20 cellular contexts compared by ENCODE assay signal in genomic region chr17:8041980-8042379, GRCh38. TPM values are rescaled to one million over a fixed set of nuclear protein-coding genes. Genes with fewer than 3 reads are reported as not detected.
A peak's percentile ranks its signal among the peaks of the same experiment; 100 is the strongest.
DNase-seq lines count a peak whose midpoint lies in the region; FAIRE-seq and TF ChIP-seq lines count a peak whose summit lies in the region.
"Had no signal": no experiment of that assay in that cellular context is flagged by ENCODE, and none has a peak within 500 bp of the region (broad histone marks: within the 10 kb centered on the region; RNA-seq: fewer than 3 reads in every experiment).

No MANE protein-coding gene starts in this region.

- H3K9me3 ChIP-seq in astrocyte (ENCODE audit: insufficient read depth, low read depth, low read length) (no peaks in the 10 kb centered on the region), neural progenitor cell (ENCODE audit: low read depth) (no peaks in the 10 kb centered on the region)
- no peaks in the 10 kb centered on the region for H3K9me3 ChIP-seq in CD4-positive, alpha-beta memory T cell (ENCODE audit: control insufficient read depth in 1 of 2, low read length in 2 of 2)
- H3K9me3 ChIP-seq: mucosa of descending colon, psoas muscle, tibial nerve had no signal

- no peak overlapping the region for H3K4me2 ChIP-seq in astrocyte (ENCODE audit: low read length)
- no peak overlapping the region for H3K4me2 ChIP-seq in neural progenitor cell

- H3K4me3 Mint-ChIP-seq in astrocyte (ENCODE audit: unreplicated experiment) (no peak overlapping the region), neural progenitor cell (no peak overlapping the region)
- H3K4me3 Mint-ChIP-seq in CD4-positive, alpha-beta memory T cell = no peak overlapping the region
- H3K4me3 Mint-ChIP-seq: activated CD8-positive, alpha-beta memory T cell treated with anti-CD3 and anti-CD28 coated beads, Interleukin-2, amount 10 ng/mL, durations not matched to agents 7 days and 5 days; activated naive CD8-positive, alpha-beta T cell treated with anti-CD3 and anti-CD28 coated beads, Interleukin-2, amount 50 U/mL, for 24 hours; neural crest cell had no signal

- H3K36me3 ChIP-seq in astrocyte (ENCODE audit: insufficient read depth, low read length) (no peaks in the 10 kb centered on the region), neural progenitor cell (no peaks in the 10 kb centered on the region)
- H3K36me3 ChIP-seq in CD4-positive, alpha-beta memory T cell (ENCODE audit: insufficient read depth, low read length) = no peaks in the 10 kb centered on the region
- H3K36me3 ChIP-seq: tibial nerve had no signal

- TF ChIP-seq POLR2A in GM12892 (IDR thresholded peaks at IDR 0.05; ENCODE audit: low read depth, low read length) = no peak

- H3K36me3 Mint-ChIP-seq in astrocyte (ENCODE audit: low read depth, unreplicated experiment) (no peaks in the 10 kb centered on the region), neural progenitor cell (no peaks in the 10 kb centered on the region)
- peaks cover 0 to 6% of the 10 kb centered on the region in 2 donors for H3K36me3 Mint-ChIP-seq in CD4-positive, alpha-beta memory T cell
- H3K36me3 Mint-ChIP-seq: activated CD8-positive, alpha-beta memory T cell treated with anti-CD3 and anti-CD28 coated beads, Interleukin-2, amount 10 ng/mL, durations not matched to agents 7 days and 5 days had no signal

- no peaks in the 10 kb centered on the region for H3F3A ChIP-seq in neural progenitor cell (ENCODE audit: low read depth)

- H2AFZ ChIP-seq in astrocyte (ENCODE audit: low read depth, low read length) = peak overlapping the region; percentile 10
- peak overlapping the region; percentile 38 for H2AFZ ChIP-seq in neural progenitor cell (replicated peaks)

- POLR2A ChIA-PET in CD4-positive, alpha-beta memory T cell (lab: Charles Lee; ENCODE audit: partially characterized antibody) = interaction anchor here (1.0 to 1.1 kb wide), 2 partner anchors 53 to 126 kb away, joined by 3 to 9 read pairs; partner anchors contain the start of gene RNF227

- H3K4me1 Mint-ChIP-seq in astrocyte (ENCODE audit: low read depth, unreplicated experiment) (no peaks in the 10 kb centered on the region), neural progenitor cell (no peaks in the 10 kb centered on the region)
- H3K4me1 Mint-ChIP-seq in CD4-positive, alpha-beta memory T cell = peaks cover 0 to 4% (median 0%) of the 10 kb centered on the region in 4 donors
- H3K4me1 Mint-ChIP-seq: neural crest cell had no signal

- H3K27me3 ChIP-seq in astrocyte (ENCODE audit: insufficient read depth, low read length) (peaks cover 27% of the 10 kb centered on the region), neural progenitor cell (peaks cover 10% of the 10 kb centered on the region)
- no peaks in the 10 kb centered on the region for H3K27me3 ChIP-seq in CD4-positive, alpha-beta memory T cell (ENCODE audit: insufficient read depth, low read length)

- peaks cover 7% of the 10 kb centered on the region for H3K4me1 ChIP-seq in astrocyte (ENCODE audit: insufficient read depth, low read length)
- no peaks in the 10 kb centered on the region for H3K4me1 ChIP-seq in neural progenitor cell
- no peaks in the 10 kb centered on the region for H3K4me1 ChIP-seq in CD4-positive, alpha-beta memory T cell (ENCODE audit: insufficient read depth, low read length)
- H3K4me1 ChIP-seq: psoas muscle had no signal

- TF ChIP-seq CTCF in astrocyte (IDR thresholded peaks at IDR 0.05; ENCODE audit: insufficient read depth, low read depth, low read length) = no peak
- no peak for TF ChIP-seq CTCF in neural progenitor cell (IDR thresholded peaks at IDR 0.05)

- CTCF ChIA-PET in CD4-positive, alpha-beta memory T cell (lab: Charles Lee; ENCODE audit: partially characterized antibody) = interaction anchor here (0.9 to 3.5 kb wide), 15 partner anchors 11 to 339 kb away, joined by 3 to 17 read pairs (median 4); no protein-coding TSS in a partner anchor

- FAIRE-seq in astrocyte (lab: Jason Lieb, UNC) (no peak), GM12892 (lab: Jason Lieb, UNC) (no peak)
- FAIRE-seq: small intestine had no signal

- no peaks in the 10 kb centered on the region for H3K79me2 ChIP-seq in astrocyte (ENCODE audit: insufficient read depth, low read length)
- H3K79me2 ChIP-seq in neural progenitor cell (ENCODE audit: low read depth) = no peaks in the 10 kb centered on the region

- H3K27ac ChIP-seq in astrocyte (ENCODE audit: low read depth, low read length) (no peak overlapping the region), neural progenitor cell (no peak overlapping the region)
- H3K27ac ChIP-seq in CD4-positive, alpha-beta memory T cell (ENCODE audit: low read depth, low read length) = no peak overlapping the region
- H3K27ac ChIP-seq: psoas muscle had no signal

- intact Hi-C loops in CD4-positive, alpha-beta memory T cell (cut with micrococcal nuclease) = loop anchor here (1.0 to 2.0 kb wide), 5 partner anchors 15 to 299 kb away; no protein-coding TSS in a partner anchor

- no peaks in the 10 kb centered on the region for H4K20me1 ChIP-seq in astrocyte (ENCODE audit: insufficient read depth, low read length)
- H4K20me1 ChIP-seq in neural progenitor cell (ENCODE audit: low read depth) = no peaks in the 10 kb centered on the region

- H3K9me3 Mint-ChIP-seq in astrocyte (ENCODE audit: unreplicated experiment) (no peaks in the 10 kb centered on the region), neural progenitor cell (peaks cover 3% of the 10 kb centered on the region)
- peaks cover 0 to 7% (median 0%) of the 10 kb centered on the region in 8 donors for H3K9me3 Mint-ChIP-seq in CD4-positive, alpha-beta memory T cell
- H3K9me3 Mint-ChIP-seq: activated naive CD8-positive, alpha-beta T cell treated with anti-CD3 and anti-CD28 coated beads, Interleukin-2, amount 50 U/mL, for 24 hours had no signal

- DNase-seq in NCI-H1105 treated with DMSO at 0.1 percent for 48 hours (lab: John Stamatoyannopoulos, UW) (peak; percentile 3), NCI-H1105 (lab: John Stamatoyannopoulos, UW) (no peak), astrocyte (ENCODE audit: low read depth) (no peak), neural progenitor cell (ENCODE audit: low spot score) (no peak), GM12892 (ENCODE audit: insufficient read length) (no peak)
- peak; percentile 28 for DNase-seq in Jurkat, Clone E6-1 (ENCODE audit: low read depth, low spot score)
- no peak for DNase-seq in CD4-positive, alpha-beta memory T cell
- DNase-seq in activated naive CD4-positive, alpha-beta T cell treated with anti-CD3 and anti-CD28 coated beads, Interleukin-2, amount 50 U/mL, for 16 hours = no peak
- DNase-seq: cortex of kidney, NCI-H524 treated with DMSO at 0.1 percent for 48 hours, psoas muscle, Right ventricle myocardium superior had no signal

- no peak overlapping the region for H3K9ac ChIP-seq in astrocyte (ENCODE audit: low read length)
- H3K9ac ChIP-seq in neural progenitor cell = no peak overlapping the region

- H3K27me3 Mint-ChIP-seq in astrocyte (ENCODE audit: low read depth, unreplicated experiment) (peaks cover 48% of the 10 kb centered on the region), neural progenitor cell (ENCODE audit: insufficient read depth, low read depth) (peaks cover 24% of the 10 kb centered on the region)
- H3K27me3 Mint-ChIP-seq in CD4-positive, alpha-beta memory T cell = peaks cover 15 to 16% of the 10 kb centered on the region in 2 donors

- no peak overlapping the region for H3K27ac Mint-ChIP-seq in astrocyte (ENCODE audit: unreplicated experiment)
- H3K27ac Mint-ChIP-seq in neural progenitor cell = no peak overlapping the region
- H3K27ac Mint-ChIP-seq in CD4-positive, alpha-beta memory T cell = no peak overlapping the region
- H3K27ac Mint-ChIP-seq: activated CD8-positive, alpha-beta memory T cell treated with anti-CD3 and anti-CD28 coated beads, Interleukin-2, amount 10 ng/mL, durations not matched to agents 7 days and 5 days; activated naive CD8-positive, alpha-beta T cell treated with anti-CD3 and anti-CD28 coated beads, Interleukin-2, amount 50 U/mL, for 24 hours had no signal

- H3K4me3 ChIP-seq in Jurkat, Clone E6-1 (ENCODE audit: low read length) = no peak overlapping the region
- H3K4me3 ChIP-seq in astrocyte (ENCODE audit: insufficient read depth, low read depth, low read length) (no peak overlapping the region), neural progenitor cell (no peak overlapping the region)
- no peak overlapping the region for H3K4me3 ChIP-seq in CD4-positive, alpha-beta memory T cell (ENCODE audit: low read length in 2 of 2)
- H3K4me3 ChIP-seq: mucosa of descending colon, psoas muscle, tibial nerve had no signal

RNA-seq across cellular contexts. Expression of gene ALOX15B, which starts 3.1 kb away (rescaled TPM):
- not detected for polyA plus RNA-seq in Jurkat, Clone E6-1 (2012; ENCODE audit: insufficient read depth, insufficient read length)
- total RNA-seq in astrocyte (not detected in 2 replicates), neural progenitor cell (ENCODE audit: low replicate concordance) (0.06 TPM in 1 of 2 replicates, not detected in the other)
- under 1 TPM in 1 of 2 experiments, not detected in 1; 0.15 TPM for total RNA-seq in CD4-positive, alpha-beta memory T cell
- not detected for polyA plus RNA-seq in CD4-positive, alpha-beta memory T cell
- not detected for polyA plus RNA-seq in GM12892 (2012; ENCODE audit: missing spikeins)
- total RNA-seq: activated CD8-positive, alpha-beta memory T cell treated with anti-CD3 and anti-CD28 coated beads, Interleukin-2, amount 10 ng/mL, durations not matched to agents 7 days and 5 days; neural crest cell; Right ventricle myocardium superior had no signal
- polyA plus RNA-seq: BJ had no signal

RNA-seq across cellular contexts. Expression of gene GUCY2D, which starts 39.6 kb away (rescaled TPM):
- polyA plus RNA-seq in Jurkat, Clone E6-1 (2012; ENCODE audit: insufficient read depth, insufficient read length) = 1.6 TPM
- not detected in 2 replicates for total RNA-seq in astrocyte
- 0.37 TPM in 1 of 2 replicates, not detected in the other for total RNA-seq in neural progenitor cell (ENCODE audit: low replicate concordance)
- total RNA-seq in CD4-positive, alpha-beta memory T cell = not detected
- under 1 TPM; 0.18 TPM for polyA plus RNA-seq in CD4-positive, alpha-beta memory T cell
- polyA plus RNA-seq in GM12892 (2012; ENCODE audit: missing spikeins) = not detected
- total RNA-seq: activated CD8-positive, alpha-beta memory T cell treated with anti-CD3 and anti-CD28 coated beads, Interleukin-2, amount 10 ng/mL, durations not matched to agents 7 days and 5 days; neural crest cell; psoas muscle; Right ventricle myocardium superior had no signal
- polyA plus RNA-seq: psoas muscle, small intestine had no signal

RNA-seq across cellular contexts. Expression of gene ALOX12B, which starts 45.5 kb away (rescaled TPM):
- polyA plus RNA-seq in Jurkat, Clone E6-1 (2012; ENCODE audit: insufficient read depth, insufficient read length) = 1.7 TPM
- total RNA-seq in astrocyte (not detected in 2 replicates), neural progenitor cell (ENCODE audit: low replicate concordance) (0.28 TPM in 1 of 2 replicates, not detected in the other)
- under 1 TPM in 1 of 2 experiments, not detected in 1; 0.44 TPM for total RNA-seq in CD4-positive, alpha-beta memory T cell
- under 1 TPM in 1 of 2 donors, not detected in 1; 0.79 TPM for polyA plus RNA-seq in CD4-positive, alpha-beta memory T cell
- not detected for polyA plus RNA-seq in GM12892 (2012; ENCODE audit: missing spikeins)
- total RNA-seq: left lobe of liver, neural crest cell, psoas muscle, Right ventricle myocardium superior, tibial nerve had no signal
- polyA plus RNA-seq: BJ, psoas muscle had no signal

Comparison
In these comparisons a context has a peak if more than half of its experiments do, and no peak if none do; other contexts are left out.
1. DNase-seq: peak in NCI-H1105 treated with DMSO at 0.1 percent for 48 hours (single experiment) and Jurkat, Clone E6-1 (single experiment); none in NCI-H1105 (single experiment), astrocyte (single experiment), neural progenitor cell (single experiment), CD4-positive, alpha-beta memory T cell (0 of 5), GM12892 (single experiment) and activated naive CD4-positive, alpha-beta T cell treated with anti-CD3 and anti-CD28 coated beads, Interleukin-2, amount 50 U/mL, for 16 hours (single experiment).